Comparison of ENCODE assay signal across 8 cellular contexts in genomic region chr3:114746502-114746901, GRCh38.
DNase-seq lines count a peak whose midpoint lies in the region; ATAC-seq, FAIRE-seq and TF ChIP-seq lines count a peak whose summit lies in the region.

No MANE protein-coding gene starts in this region.

- H4K20me1 ChIP-seq in HepG2 (ENCODE audit: insufficient read depth, low read length) = no peaks in the 10 kb centered on the region

- no peak for TF ChIP-seq RAD21 in HepG2 (CRISPR knock-in tag; IDR thresholded peaks at IDR 0.05)

- H3K9me3 ChIP-seq in T-helper 17 cell (ENCODE audit: control insufficient read depth, low read length, poor library complexity, severe bottlenecking) = no peaks in the 10 kb centered on the region
- H3K9me3 ChIP-seq in HepG2 (ENCODE audit: low read length) = no peaks in the 10 kb centered on the region
- H3K9me3 ChIP-seq in upper lobe of right lung = no peaks in the 10 kb centered on the region

- FAIRE-seq in HepG2 (lab: Jason Lieb, UNC) = peak; percentile 58

- no peaks in the 10 kb centered on the region for H3K36me3 Mint-ChIP-seq in activated naive CD4-positive, alpha-beta T cell treated with anti-CD3 and anti-CD28 coated beads, Interleukin-2, amount 10 ng/mL, durations not matched to agents 7 days and 5 days
- H3K36me3 Mint-ChIP-seq in T-helper 17 cell (ENCODE audit: low read depth) = no peaks in the 10 kb centered on the region

- H3K9me3 Mint-ChIP-seq in activated naive CD4-positive, alpha-beta T cell treated with anti-CD3 and anti-CD28 coated beads, Interleukin-2, amount 10 ng/mL, durations not matched to agents 7 days and 5 days = no peaks in the 10 kb centered on the region

- TF ChIP-seq CTCF in HepG2 (CRISPR knock-in tag; IDR thresholded peaks at IDR 0.05) = no peak
- no peak for TF ChIP-seq CTCF in upper lobe of right lung (IDR thresholded peaks at IDR 0.05)

- no peaks in the 10 kb centered on the region for H3K36me3 ChIP-seq in HepG2 (replicated peaks in 1 of 2; ENCODE audit: control insufficient read depth in 1 of 2, insufficient read depth in 2 of 2, low read length in 2 of 2)
- H3K36me3 ChIP-seq in upper lobe of right lung = no peaks in the 10 kb centered on the region

- intact Hi-C loops in HepG2 (cut with micrococcal nuclease; ENCODE audit: unreplicated experiment) = loop anchor here (2.0 to 10.0 kb wide), 3 partner anchors 14 to 401 kb away; partner anchors contain the start of gene ZBTB20
- intact Hi-C loops in upper lobe of right lung (cut with DNase I) = no loop called here

- H3K4me1 ChIP-seq in HepG2 (ENCODE audit: insufficient read depth, low read length) (peaks cover 46% of the 10 kb centered on the region), upper lobe of right lung (peaks cover 5% of the 10 kb centered on the region)

- ATAC-seq in T-helper 17 cell = no peak
- peak; percentile 43 for ATAC-seq in HepG2
- no peak for ATAC-seq in upper lobe of right lung

- H3K27me3 ChIP-seq in HepG2 (ENCODE audit: control insufficient read depth in 1 of 2, insufficient read depth in 2 of 2, low read length in 2 of 2) (no peaks in the 10 kb centered on the region), upper lobe of right lung (no peaks in the 10 kb centered on the region)

- POLR2A ChIA-PET in HepG2 (lab: Yijun Ruan, JAX) = no interaction called here

- H3K27ac ChIP-seq in HepG2 (ENCODE audit: extremely low read length, insufficient read depth, low read length) (peak overlapping the region; percentile 54), upper lobe of right lung (peak overlapping the region; percentile 53)

- H3K27ac Mint-ChIP-seq in activated naive CD4-positive, alpha-beta T cell treated with anti-CD3 and anti-CD28 coated beads, Interleukin-2, amount 10 ng/mL, durations not matched to agents 7 days and 5 days = peak overlapping the region; percentile 73
- peak overlapping the region; percentile 24 for H3K27ac Mint-ChIP-seq in T-helper 17 cell

- no peaks in the 10 kb centered on the region for H3K27me3 Mint-ChIP-seq in activated naive CD4-positive, alpha-beta T cell treated with anti-CD3 and anti-CD28 coated beads, Interleukin-2, amount 10 ng/mL, durations not matched to agents 7 days and 5 days
- H3K27me3 Mint-ChIP-seq in T-helper 17 cell = no peaks in the 10 kb centered on the region

- peaks cover 18% of the 10 kb centered on the region for H3K4me1 Mint-ChIP-seq in activated naive CD4-positive, alpha-beta T cell treated with anti-CD3 and anti-CD28 coated beads, Interleukin-2, amount 10 ng/mL, durations not matched to agents 7 days and 5 days
- peaks cover 16% of the 10 kb centered on the region for H3K4me1 Mint-ChIP-seq in T-helper 17 cell

- CTCF ChIA-PET in activated naive CD4-positive, alpha-beta T cell treated with anti-CD3 and anti-CD28 coated beads, Interleukin-2, amount 10 ng/mL, durations not matched to agents 7 days and 5 days (lab: Charles Lee) = no interaction called here
- CTCF ChIA-PET in HepG2 (lab: Yijun Ruan, JAX; ENCODE audit: low intra/inter-chr PET ratio, low total read pairs) = no interaction called here

- TF ChIP-seq EP300 in HepG2 (IDR thresholded peaks at IDR 0.05; ENCODE audit: low read depth in 2 of 2, low read length in 2 of 2) (no peak), HepG2 (CRISPR knock-in tag; IDR thresholded peaks at IDR 0.05; ENCODE audit: borderline replicate concordance) (no peak)

- no peaks in the 10 kb centered on the region for H3K79me2 ChIP-seq in HepG2 (ENCODE audit: insufficient read depth, low read length)

- 67% methylated on average over 3 of the region's 3 CpGs for WGBS in HepG2 (ENCODE audit: low lambda C conversion rate)

- BruUV-seq in HepG2 (replicated peaks; lab: Mats Ljungman, UMichigan) = TSS peak; percentile 99

- no peak overlapping the region for H3K9ac ChIP-seq in HepG2 (ENCODE audit: insufficient read depth, low read depth, low read length)

- H3K4me3 ChIP-seq in HepG2 (replicated peaks in 1 of 3; ENCODE audit: insufficient read depth in 1 of 3, low read depth in 2 of 3, low read length in 3 of 3) (peak overlapping the region in 2 of 3 experiments; percentile 46 to 55; a peak in 3 of 6 replicates), upper lobe of right lung (peak overlapping the region; percentile 17)

- no peak overlapping the region for H2AFZ ChIP-seq in HepG2 (ENCODE audit: low read length)

- in situ Hi-C loops in HepG2 (cut with HindIII; ENCODE audit: extremely low pct_ligation_motif_present, low pct_unique_long_range_greater_than_20kb) = no loop called here

- DNase-seq in activated naive CD4-positive, alpha-beta T cell treated with anti-CD3 and anti-CD28 coated beads, Interleukin-2, amount 10 ng/mL, durations not matched to agents 7 days and 5 days = no peak
- DNase-seq in activated naive CD4-positive, alpha-beta T cell treated with Interleukin-2 at 50 U/mL for 16 hours = no peak
- no peak for DNase-seq in T-helper 17 cell
- DNase-seq in HepG2 (ENCODE audit: low spot score) = no peak
- DNase-seq in upper lobe of right lung = no peak
- DNase-seq in NCI-H82 treated with DMSO at 0.1 percent for 48 hours (lab: John Stamatoyannopoulos, UW; ENCODE audit: unreplicated experiment) = no peak
- no peak for DNase-seq in NCI-H748 treated with DMSO at 0.1 percent for 48 hours (lab: John Stamatoyannopoulos, UW)
- DNase-seq in KG1 (lab: John Stamatoyannopoulos, UW) = no peak

- TF ChIP-seq POLR2A in HepG2 (IDR thresholded peaks at IDR 0.05; ENCODE audit: insufficient read depth in 1 of 2, low read depth in 2 of 2, low read length in 2 of 2) = no peak

- peak overlapping the region; percentile 69 for H3K4me2 ChIP-seq in HepG2 (ENCODE audit: low read depth, low read length)

- H3K4me3 Mint-ChIP-seq in activated naive CD4-positive, alpha-beta T cell treated with anti-CD3 and anti-CD28 coated beads, Interleukin-2, amount 10 ng/mL, durations not matched to agents 7 days and 5 days = peak overlapping the region; percentile 52
- H3K4me3 Mint-ChIP-seq in T-helper 17 cell = peak overlapping the region; percentile 12

TF ChIP-seq in HepG2, 621 proteins besides CTCF, POLR2A, EP300 and RAD21:
- no peak for TF ChIP-seq ZNF639 (CRISPR knock-in tag; conservative IDR thresholded peaks at IDR 0.05)
- TF ChIP-seq AHR (CRISPR knock-in tag; IDR thresholded peaks at IDR 0.05) = no peak
- no peak for TF ChIP-seq TBX2 (CRISPR knock-in tag; IDR thresholded peaks at IDR 0.05; ENCODE audit: borderline replicate concordance)
- no peak for TF ChIP-seq AKNA (CRISPR knock-in tag; IDR thresholded peaks at IDR 0.05; ENCODE audit: borderline replicate concordance)
- TF ChIP-seq ZNF501 (CRISPR knock-in tag; IDR thresholded peaks at IDR 0.05) = no peak
- TF ChIP-seq ZNF160 (CRISPR knock-in tag; IDR thresholded peaks at IDR 0.05) = no peak
- no peak for TF ChIP-seq IRF2 (CRISPR knock-in tag; IDR thresholded peaks at IDR 0.05)
- no peak for TF ChIP-seq SP140L (CRISPR knock-in tag; IDR thresholded peaks at IDR 0.05; ENCODE audit: borderline replicate concordance)
- no peak for TF ChIP-seq NBN (conservative IDR thresholded peaks at IDR 0.05)
- TF ChIP-seq SMARCE1 (IDR thresholded peaks at IDR 0.05; ENCODE audit: borderline replicate concordance) = no peak
- TF ChIP-seq ZNF180 (CRISPR knock-in tag; IDR thresholded peaks at IDR 0.05; ENCODE audit: borderline replicate concordance, low read depth) = no peak
- TF ChIP-seq GTF2F1 (IDR thresholded peaks at IDR 0.05; ENCODE audit: low read length) = no peak
- no peak for TF ChIP-seq JARID2 (CRISPR knock-in tag; IDR thresholded peaks at IDR 0.05; ENCODE audit: insufficient replicate concordance)
